In genomic region chr9:126329476-126330275, GRCh38 we compare ENCODE assay signal across 13 cellular contexts. TPM values are rescaled to one million over a fixed set of nuclear protein-coding genes. Genes with fewer than 3 reads are reported as not detected.
DNase-seq lines count a peak whose midpoint lies in the region; ATAC-seq, FAIRE-seq and TF ChIP-seq lines count a peak whose summit lies in the region.
"Had no signal": no experiment of that assay in that cellular context is flagged by ENCODE, and none has a peak within 500 bp of the region (broad histone marks: within the 10 kb centered on the region; RNA-seq: fewer than 3 reads in every experiment).

No MANE protein-coding gene starts in this region.

- peak; percentile 60 for ATAC-seq in activated naive CD8-positive, alpha-beta T cell treated with anti-CD3 and anti-CD28 coated beads, Interleukin-2, amount 50 U/mL, for 24 hours
- ATAC-seq in naive thymus-derived CD8-positive, alpha-beta T cell, result peak; percentile 31 to 33
- no peak for ATAC-seq in pancreas
- ATAC-seq: foreskin keratinocyte had no signal

- no peaks in the 10 kb centered on the region for H3K9me3 Mint-ChIP-seq in activated naive CD8-positive, alpha-beta T cell treated with anti-CD3 and anti-CD28 coated beads, Interleukin-2, amount 50 U/mL, for 24 hours
- H3K9me3 Mint-ChIP-seq in naive thymus-derived CD8-positive, alpha-beta T cell, result no peaks in the 10 kb centered on the region

- H3K4me1 Mint-ChIP-seq in activated naive CD8-positive, alpha-beta T cell treated with anti-CD3 and anti-CD28 coated beads, Interleukin-2, amount 50 U/mL, for 24 hours, result peaks cover 45% of the 10 kb centered on the region
- H3K4me1 Mint-ChIP-seq in naive thymus-derived CD8-positive, alpha-beta T cell, result peaks cover 42 to 76% (median 62%) of the 10 kb centered on the region in 4 donors

- H3K9ac ChIP-seq in mammary epithelial cell (ENCODE audit: insufficient read depth, low read length), result no peak overlapping the region
- H3K9ac ChIP-seq: GM23248 had no signal

- no peak overlapping the region for H3K4me3 ChIP-seq in mammary epithelial cell (replicated peaks in 1 of 3; ENCODE audit: insufficient read depth in 1 of 3, low read depth in 2 of 3, low read length in 3 of 3)
- no peak overlapping the region for H3K4me3 ChIP-seq in breast epithelium
- H3K4me3 ChIP-seq in tibial nerve, result no peak overlapping the region
- H3K4me3 ChIP-seq in pancreas, result no peak overlapping the region
- H3K4me3 ChIP-seq: GM23248 had no signal

- no peak overlapping the region for H3K27ac ChIP-seq in mammary epithelial cell (ENCODE audit: insufficient read depth, low read depth, low read length)
- H3K27ac ChIP-seq in breast epithelium, result no peak overlapping the region
- H3K27ac ChIP-seq in tibial nerve, result peak overlapping the region in 3 of 4 donors; percentile 2 to 93 (median 91)
- no peak overlapping the region for H3K27ac ChIP-seq in pancreas
- H3K27ac ChIP-seq: foreskin keratinocyte, GM23248 had no signal

- no peaks in the 10 kb centered on the region for H3K27me3 Mint-ChIP-seq in activated naive CD8-positive, alpha-beta T cell treated with anti-CD3 and anti-CD28 coated beads, Interleukin-2, amount 50 U/mL, for 24 hours
- no peaks in the 10 kb centered on the region for H3K27me3 Mint-ChIP-seq in naive thymus-derived CD8-positive, alpha-beta T cell

- intact Hi-C loops in mammary epithelial cell (cut with micrococcal nuclease), result no loop called here
- intact Hi-C loops in breast epithelium (cut with DNase I; ENCODE audit: low total_unique reads), result no loop called here
- intact Hi-C loops in pancreas (cut with DNase I), result no loop called here

- H4K20me1 ChIP-seq in mammary epithelial cell (ENCODE audit: insufficient read depth, low read length), result no peaks in the 10 kb centered on the region

- TF ChIP-seq CTCF in mammary epithelial cell (conservative IDR thresholded peaks at IDR 0.05 in 1 of 2, IDR thresholded peaks at IDR 0.05 in 1 of 2; ENCODE audit: extremely low read depth in 1 of 2, insufficient read depth in 1 of 2, low read depth in 1 of 2, low read length in 2 of 2) (no peak), breast epithelium (IDR thresholded peaks at IDR 0.05) (no peak), tibial nerve (IDR thresholded peaks at IDR 0.05) (no peak), pancreas (IDR thresholded peaks at IDR 0.05) (no peak)

- H3K9me3 ChIP-seq in mammary epithelial cell (replicated peaks; ENCODE audit: insufficient read depth, low read length) (no peaks in the 10 kb centered on the region), breast epithelium (no peaks in the 10 kb centered on the region), tibial nerve (peaks cover 0 to 3% (median 0%) of the 10 kb centered on the region in 4 donors), pancreas (no peaks in the 10 kb centered on the region)

- no peaks in the 10 kb centered on the region for H3K36me3 Mint-ChIP-seq in activated naive CD8-positive, alpha-beta T cell treated with anti-CD3 and anti-CD28 coated beads, Interleukin-2, amount 50 U/mL, for 24 hours (ENCODE audit: low read depth)
- peaks cover 0 to 5% (median 0%) of the 10 kb centered on the region in 3 donors for H3K36me3 Mint-ChIP-seq in naive thymus-derived CD8-positive, alpha-beta T cell
- H3K36me3 Mint-ChIP-seq: immature natural killer cell had no signal

- TF ChIP-seq POLR2A in breast epithelium (IDR thresholded peaks at IDR 0.05), result no peak
- TF ChIP-seq POLR2A in tibial nerve (IDR thresholded peaks at IDR 0.05), result no peak

- no peak overlapping the region for H3K4me3 Mint-ChIP-seq in activated naive CD8-positive, alpha-beta T cell treated with anti-CD3 and anti-CD28 coated beads, Interleukin-2, amount 50 U/mL, for 24 hours
- H3K4me3 Mint-ChIP-seq in naive thymus-derived CD8-positive, alpha-beta T cell, result peak overlapping the region in 9 of 10 donors; percentile 39 to 82 (median 57)

- no peaks in the 10 kb centered on the region for H3K36me3 ChIP-seq in mammary epithelial cell (ENCODE audit: insufficient read depth, low read length)
- no peaks in the 10 kb centered on the region for H3K36me3 ChIP-seq in breast epithelium
- H3K36me3 ChIP-seq in tibial nerve, result no peaks in the 10 kb centered on the region
- no peaks in the 10 kb centered on the region for H3K36me3 ChIP-seq in pancreas

- H3K27me3 ChIP-seq in mammary epithelial cell (ENCODE audit: insufficient read depth, low read length) (no peaks in the 10 kb centered on the region), breast epithelium (no peaks in the 10 kb centered on the region), tibial nerve (no peaks in the 10 kb centered on the region), pancreas (no peaks in the 10 kb centered on the region)
- H3K27me3 ChIP-seq: foreskin keratinocyte had no signal

- DNase-seq in mammary epithelial cell, result peak; percentile 32
- DNase-seq in breast epithelium (ENCODE audit: low spot score in 2 of 2), result no peak
- peak; percentile 14 for DNase-seq in activated naive CD8-positive, alpha-beta T cell treated with anti-CD3 and anti-CD28 coated beads, Interleukin-2, amount 50 U/mL, for 24 hours
- peak in 3 of 10 donors; percentile 32 to 40 (median 37) for DNase-seq in naive thymus-derived CD8-positive, alpha-beta T cell
- no peak for DNase-seq in tibial nerve (ENCODE audit: low spot score in 2 of 2)
- no peak for DNase-seq in midbrain (lab: John Stamatoyannopoulos, UW)
- no peak for DNase-seq in central memory CD4-positive, alpha-beta T cell
- no peak for DNase-seq in pancreas
- DNase-seq: activated CD4-positive, alpha-beta T cell treated with anti-CD3 and anti-CD28 coated beads, Interleukin-2, amount 50 U/mL, for 4 hours; EL; GM23248 had no signal

- WGBS in mammary epithelial cell (ENCODE audit: low coverage, missing lambda C conversion rate), result 61% methylated on average over 3 of the region's 10 CpGs
- 67 to 68% methylated on average over 9 to 10 of the region's 10 CpGs for WGBS in tibial nerve, 2 donors
- 88 to 96% methylated on average over 10 of the region's 10 CpGs for WGBS in pancreas, 2 donors

- FAIRE-seq in pancreas (lab: Jason Lieb, UNC), result no peak

- H3K4me1 ChIP-seq in mammary epithelial cell (ENCODE audit: insufficient read depth, low read length) (peaks cover 10% of the 10 kb centered on the region), breast epithelium (no peaks in the 10 kb centered on the region), tibial nerve (peaks cover 0 to 84% (median 31%) of the 10 kb centered on the region in 4 donors), pancreas (peaks cover 0 to 6% (median 5%) of the 10 kb centered on the region in 3 donors)

- peaks cover 3% of the 10 kb centered on the region for H3K79me2 ChIP-seq in mammary epithelial cell (ENCODE audit: insufficient read depth, low read length)

- no peak overlapping the region for H3K4me2 ChIP-seq in mammary epithelial cell (ENCODE audit: insufficient read depth, low read depth, low read length)

- in situ Hi-C loops in mammary epithelial cell (cut with MboI; ENCODE audit: low sequenced_read_pairs in 2 of 2), result no loop called here

- no TSS peak for BruUV-seq in mammary epithelial cell (replicated peaks; lab: Mats Ljungman, UMichigan)

- CTCF ChIA-PET in mammary epithelial cell (lab: Charles Lee; ENCODE audit: low non-redundant PET), result no interaction called here

- POLR2A ChIA-PET in naive thymus-derived CD8-positive, alpha-beta T cell (lab: Charles Lee), result interaction anchor here (0.6 to 4.1 kb wide), 3 partner anchors 70 to 1465 kb away, joined by 4 to 25 read pairs (median 17); no protein-coding TSS in a partner anchor

- dilution Hi-C loops in mammary epithelial cell (cut with HindIII; ENCODE audit: low sequenced_read_pairs), result no loop called here

- no peak overlapping the region for H2AFZ ChIP-seq in mammary epithelial cell (ENCODE audit: low read depth, low read length)
- H2AFZ ChIP-seq: GM23248 had no signal

- H3K27ac Mint-ChIP-seq in activated naive CD8-positive, alpha-beta T cell treated with anti-CD3 and anti-CD28 coated beads, Interleukin-2, amount 50 U/mL, for 24 hours, result peak overlapping the region; percentile 24
- peak overlapping the region; percentile 4 to 94 (median 74) for H3K27ac Mint-ChIP-seq in naive thymus-derived CD8-positive, alpha-beta T cell

- TF ChIP-seq EP300 in tibial nerve (IDR thresholded peaks at IDR 0.05), result no peak

RNA-seq across cellular contexts. Expression of gene MVB12B, which starts 3.0 kb away (rescaled TPM):
- total RNA-seq in mammary epithelial cell (1 to 10 TPM; 3.0 to 6.6 TPM), breast epithelium (10 to 100 TPM in 1 of 3 donors, 1 to 10 TPM in 2; 8.2 to 12.6 (median 9.9) TPM), tibial nerve (10 to 100 TPM; 27.2 to 36.9 (median 33.2) TPM), pancreas (1 to 10 TPM; 2.6 to 6.7 (median 4.2) TPM)
- polyA plus RNA-seq in mammary epithelial cell (2.2 TPM), pancreas (1 to 10 TPM; 2.7 to 2.9 TPM)
- 0.36 TPM for polyA minus RNA-seq in mammary epithelial cell
- total RNA-seq in naive thymus-derived CD8-positive, alpha-beta T cell, result 10 to 100 TPM; 26.9 to 28.6 TPM
- 10 to 100 TPM in 1 of 3 donors, 1 to 10 TPM in 2; 7.2 to 12.5 (median 8.0) TPM for polyA plus RNA-seq in naive thymus-derived CD8-positive, alpha-beta T cell

Comparison
In these comparisons a context has a peak if more than half of its experiments do, and no peak if none do; other contexts are left out.
1. DNase-seq: peak in mammary epithelial cell (single experiment) and activated naive CD8-positive, alpha-beta T cell treated with anti-CD3 and anti-CD28 coated beads, Interleukin-2, amount 50 U/mL, for 24 hours (single experiment); none in breast epithelium (0 of 2), tibial nerve (0 of 2), midbrain (single experiment), central memory CD4-positive, alpha-beta T cell (single experiment) and pancreas (0 of 6).
2. H3K27ac ChIP-seq: peak in tibial nerve (3 of 4); none in mammary epithelial cell (single experiment), breast epithelium (0 of 2) and pancreas (0 of 4).
3. ATAC-seq: peak in activated naive CD8-positive, alpha-beta T cell treated with anti-CD3 and anti-CD28 coated beads, Interleukin-2, amount 50 U/mL, for 24 hours (single experiment) and naive thymus-derived CD8-positive, alpha-beta T cell (2 of 2); none in pancreas (0 of 4).